14 cellular contexts compared by ENCODE assay signal in genomic region chr6:119340766-119341487, GRCh38. TPM values are rescaled to one million over a fixed set of nuclear protein-coding genes. Genes with fewer than 3 reads are reported as not detected.
DNase-seq lines count a peak whose midpoint lies in the region; ATAC-seq and TF ChIP-seq lines count a peak whose summit lies in the region.
"Had no signal": no experiment of that assay in that cellular context is flagged by ENCODE, and none has a peak within 500 bp of the region (broad histone marks: within the 10 kb centered on the region; RNA-seq: fewer than 3 reads in every experiment).

No MANE protein-coding gene starts in this region.

- H3K36me3 ChIP-seq in naive thymus-derived CD4-positive, alpha-beta T cell (ENCODE audit: control insufficient read depth in 2 of 3, insufficient read depth in 3 of 3, low read length in 3 of 3) = no peaks in the 10 kb centered on the region
- H3K36me3 ChIP-seq: gastrocnemius medialis had no signal

- no peaks in the 10 kb centered on the region for H3K27me3 ChIP-seq in naive thymus-derived CD4-positive, alpha-beta T cell (ENCODE audit: control insufficient read depth in 2 of 2, insufficient read depth in 2 of 2, low read length in 2 of 2)
- H3K27me3 ChIP-seq: gastrocnemius medialis had no signal

- peak overlapping the region in 1 of 2 donors; percentile 81 for H3K4me3 Mint-ChIP-seq in CD14-positive monocyte
- H3K4me3 Mint-ChIP-seq in naive thymus-derived CD4-positive, alpha-beta T cell = peak overlapping the region in 1 of 10 donors; percentile 41
- H3K4me3 Mint-ChIP-seq in stimulated activated naive CD8-positive, alpha-beta T cell treated with anti-CD3 and anti-CD28 coated beads, Interleukin-15, amount 100 ng/mL, for 72 hours = no peak overlapping the region

- CTCF ChIA-PET in naive thymus-derived CD4-positive, alpha-beta T cell (lab: Charles Lee) = interaction anchor here (1.2 kb wide), 1 partner anchor 10 kb away, joined by 4 read pairs; no protein-coding TSS in a partner anchor

- peak overlapping the region; percentile 93 to 97 (median 94) for H3K27ac Mint-ChIP-seq in CD14-positive monocyte
- H3K27ac Mint-ChIP-seq in naive thymus-derived CD4-positive, alpha-beta T cell = peak overlapping the region in 6 of 9 donors; percentile 18 to 30 (median 22)
- H3K27ac Mint-ChIP-seq in stimulated activated naive CD8-positive, alpha-beta T cell treated with anti-CD3 and anti-CD28 coated beads, Interleukin-15, amount 100 ng/mL, for 72 hours = peak overlapping the region in 1 of 2 donors; percentile 23
- H3K27ac Mint-ChIP-seq: activated T-helper 2 cell treated with anti-CD3 and anti-CD28 coated beads, Interferon-gamma antibody, Interleukin-2, Interleukin-4, amounts not matched to agents 10 μg/mL and 5 μg/mL and 100 μg/mL, durations not matched to agents 14 hours and 24 hours and 36 hours had no signal

- no peak for TF ChIP-seq CTCF in CD14-positive monocyte (IDR thresholded peaks at IDR 0.05)
- TF ChIP-seq CTCF in choroid plexus epithelial cell (conservative IDR thresholded peaks at IDR 0.05; ENCODE audit: low read depth, low read length) = no peak

- DNase-seq in CD14-positive monocyte (ENCODE audit: low spot score) (no peak), choroid plexus epithelial cell (ENCODE audit: low read depth) (peak; percentile 40), GM19240 (ENCODE audit: insufficient read length, low spot score) (no peak)
- DNase-seq in naive thymus-derived CD4-positive, alpha-beta T cell = no peak
- DNase-seq in stimulated activated naive CD8-positive, alpha-beta T cell treated with anti-CD3 and anti-CD28 coated beads, Interleukin-15, amount 100 ng/mL, for 72 hours = no peak
- DNase-seq: C1 segment of cervical spinal cord, cerebellar nuclear complex, gastrocnemius medialis, NCI-H1105, T-helper 9 cell had no signal

- H3K4me3 ChIP-seq in choroid plexus epithelial cell (ENCODE audit: low read depth, low read length) = no peak overlapping the region
- H3K4me3 ChIP-seq in naive thymus-derived CD4-positive, alpha-beta T cell (ENCODE audit: low read length) = no peak overlapping the region
- H3K4me3 ChIP-seq: gastrocnemius medialis had no signal

- no peaks in the 10 kb centered on the region for H3K9me3 Mint-ChIP-seq in CD14-positive monocyte
- no peaks in the 10 kb centered on the region for H3K9me3 Mint-ChIP-seq in naive thymus-derived CD4-positive, alpha-beta T cell
- H3K9me3 Mint-ChIP-seq in stimulated activated naive CD8-positive, alpha-beta T cell treated with anti-CD3 and anti-CD28 coated beads, Interleukin-15, amount 100 ng/mL, for 72 hours = no peaks in the 10 kb centered on the region
- H3K9me3 Mint-ChIP-seq: activated T-helper 2 cell treated with anti-CD3 and anti-CD28 coated beads, Interferon-gamma antibody, Interleukin-2, Interleukin-4, amounts not matched to agents 10 μg/mL and 5 μg/mL and 100 μg/mL, durations not matched to agents 14 hours and 24 hours and 36 hours had no signal

- peaks cover 9 to 32% of the 10 kb centered on the region in 2 donors for H3K36me3 Mint-ChIP-seq in CD14-positive monocyte
- peaks cover 0 to 15% (median 0%) of the 10 kb centered on the region in 5 donors for H3K36me3 Mint-ChIP-seq in naive thymus-derived CD4-positive, alpha-beta T cell

- ATAC-seq in HG02870 (IDR thresholded peaks at IDR 0.05; ENCODE audit: unreplicated experiment) (peak; percentile 40), esophagus mucosa (no peak), HG03025 (IDR thresholded peaks at IDR 0.05; ENCODE audit: low FRiP score, unreplicated experiment) (no peak)
- no peak for ATAC-seq in naive thymus-derived CD4-positive, alpha-beta T cell
- no peak for ATAC-seq in stimulated activated naive CD8-positive, alpha-beta T cell treated with anti-CD3 and anti-CD28 coated beads, Interleukin-15, amount 100 ng/mL, for 72 hours
- ATAC-seq: gastrocnemius medialis had no signal

- H3K27me3 Mint-ChIP-seq in CD14-positive monocyte (ENCODE audit: low read depth in 3 of 3) = peaks cover 0 to 2% (median 0%) of the 10 kb centered on the region in 3 donors
- no peaks in the 10 kb centered on the region for H3K27me3 Mint-ChIP-seq in naive thymus-derived CD4-positive, alpha-beta T cell
- no peaks in the 10 kb centered on the region for H3K27me3 Mint-ChIP-seq in stimulated activated naive CD8-positive, alpha-beta T cell treated with anti-CD3 and anti-CD28 coated beads, Interleukin-15, amount 100 ng/mL, for 72 hours

- no peaks in the 10 kb centered on the region for H3K9me3 ChIP-seq in naive thymus-derived CD4-positive, alpha-beta T cell (ENCODE audit: control insufficient read depth in 2 of 3, low read length in 3 of 3)
- H3K9me3 ChIP-seq: gastrocnemius medialis had no signal

- H3K27ac ChIP-seq in naive thymus-derived CD4-positive, alpha-beta T cell (ENCODE audit: low read depth, low read length) = no peak overlapping the region

- intact Hi-C loops in CD14-positive monocyte (cut with micrococcal nuclease) = loop anchor here in 1 of 2 donors (2.0 kb wide), 1 partner anchor 30 kb away; no protein-coding TSS in a partner anchor
- intact Hi-C loops in naive thymus-derived CD4-positive, alpha-beta T cell (cut with micrococcal nuclease) = loop anchor here (10.0 kb wide), 4 partner anchors 376 to 1856 kb away; partner anchors contain the start of genes DCBLD1 (in 1 of the 2) and MCM9 (in 1 of the 2)

- H3K4me1 ChIP-seq in naive thymus-derived CD4-positive, alpha-beta T cell (ENCODE audit: control insufficient read depth in 2 of 2, insufficient read depth in 2 of 2, low read length in 2 of 2) = peaks cover 0 to 3% of the 10 kb centered on the region in 2 donors

- peaks cover 50% of the 10 kb centered on the region for H3K4me1 Mint-ChIP-seq in CD14-positive monocyte
- peaks cover 0 to 71% (median 28%) of the 10 kb centered on the region in 7 donors for H3K4me1 Mint-ChIP-seq in naive thymus-derived CD4-positive, alpha-beta T cell
- H3K4me1 Mint-ChIP-seq in stimulated activated naive CD8-positive, alpha-beta T cell treated with anti-CD3 and anti-CD28 coated beads, Interleukin-15, amount 100 ng/mL, for 72 hours = peaks cover 74% of the 10 kb centered on the region

- POLR2A ChIA-PET in naive thymus-derived CD4-positive, alpha-beta T cell (lab: Charles Lee) = no interaction called here

RNA-seq across cellular contexts. Expression of gene MAN1A1, which starts 8.6 kb away (rescaled TPM):
- 10 to 100 TPM; 16.1 to 20.4 TPM for polyA plus RNA-seq in CD14-positive monocyte
- total RNA-seq in naive thymus-derived CD4-positive, alpha-beta T cell = 10 to 100 TPM in 2 of 5 experiments, 1 to 10 TPM in 3; 8.3 to 22.3 (median 8.5) TPM
- polyA plus RNA-seq in naive thymus-derived CD4-positive, alpha-beta T cell = 1 to 10 TPM; 5.4 to 7.1 TPM
- 4.9 TPM for total RNA-seq in esophagus mucosa
